In genomic region chr1:159920202-159920601, GRCh38 we compare ENCODE assay signal across 1 cellular context.
TF ChIP-seq lines count a peak whose summit lies in the region.

No MANE protein-coding gene starts in this region.

TF ChIP-seq in GM23338, 12 proteins besides CTCF, POLR2A, EP300 and RAD21:
- no peak for TF ChIP-seq ZNF331 (CRISPR knock-in tag; IDR thresholded peaks at IDR 0.05; ENCODE audit: low read depth)
- no peak for TF ChIP-seq CREB1 (CRISPR knock-in tag; IDR thresholded peaks at IDR 0.05; ENCODE audit: low read depth)
- no peak for TF ChIP-seq JUNB (IDR thresholded peaks at IDR 0.05; ENCODE audit: unreplicated experiment)
- no peak for TF ChIP-seq NANOG (IDR thresholded peaks at IDR 0.05; ENCODE audit: borderline replicate concordance)
- TF ChIP-seq STAT1 (IDR thresholded peaks at IDR 0.05; ENCODE audit: unreplicated experiment), result no peak
- TF ChIP-seq POLR2AphosphoS5 (IDR thresholded peaks at IDR 0.05; ENCODE audit: low read depth), result no peak
- no peak for TF ChIP-seq REST (IDR thresholded peaks at IDR 0.05; ENCODE audit: unreplicated experiment)
- TF ChIP-seq ZNF114 (CRISPR knock-in tag; IDR thresholded peaks at IDR 0.05), result no peak
- TF ChIP-seq ZNF462 (CRISPR knock-in tag; IDR thresholded peaks at IDR 0.05), result no peak
- TF ChIP-seq ETS1 (IDR thresholded peaks at IDR 0.05), result no peak
